In genomic region chr12:38123566-38124246, GRCh38 we compare ENCODE assay signal across 17 cellular contexts.
"Had no signal": no experiment of that assay in that cellular context is flagged by ENCODE, and none has a peak within 500 bp of the region (broad histone marks: within the 10 kb centered on the region; RNA-seq: fewer than 3 reads in every experiment).

No MANE protein-coding gene starts in this region.

- H3K27me3 ChIP-seq: cardiac muscle cell, neutrophil, tibial nerve had no signal

- H3K27ac ChIP-seq: cardiac muscle cell, neutrophil, tibial nerve had no signal

- DNase-seq: activated CD4-positive, alpha-beta T cell treated with anti-CD3 and anti-CD28 coated beads, Interleukin-2, amount 50 U/mL, for 1 hour; activated CD4-positive, CD25-positive, alpha-beta regulatory T cell treated with anti-CD3 and anti-CD28 coated beads, Interleukin-2, amount 50 U/mL, for 72 hours; activated gamma-delta T cell treated with Interleukin-2 at 50 U/mL for 16 hours; activated naive CD8-positive, alpha-beta T cell treated with anti-CD3 and anti-CD28 coated beads for 36 hours; amniotic stem cell; effector CD8-positive, alpha-beta T cell; foreskin fibroblast; retina; stimulated activated CD4-positive, alpha-beta T cell treated with anti-CD3 and anti-CD28 coated beads, Interleukin-1b, Interleukin-23, amount 100 ng/mL, for 48 hours; stimulated activated naive CD4-positive, alpha-beta T cell treated with Interleukin-2 at 50 U/mL for 16 hours; T1000 had no signal

- H3K9me3 ChIP-seq: neutrophil had no signal

- ATAC-seq: natural killer cell treated with Interleukin-12 subunit alpha and Interleukin-12 subunit beta and Interleukin-15 and Interleukin-18, amount 100 ng/mL, for 72 hours had no signal

- H3K4me1 ChIP-seq: tibial nerve had no signal

- H3K36me3 Mint-ChIP-seq: activated naive CD8-positive, alpha-beta T cell treated with anti-CD3 and anti-CD28 coated beads for 36 hours had no signal

- H3K9me3 Mint-ChIP-seq: activated naive CD8-positive, alpha-beta T cell treated with anti-CD3 and anti-CD28 coated beads for 36 hours had no signal

- H3K4me3 ChIP-seq: cardiac muscle cell, lung, tibial nerve had no signal

- H3K4me3 Mint-ChIP-seq: activated naive CD8-positive, alpha-beta T cell treated with anti-CD3 and anti-CD28 coated beads for 36 hours; dendritic cell treated with granulocyte-macrophage colony-stimulating factor and Interleukin-4, amounts not matched to agents 40 ng/mL and 50 ng/mL, for 4 days; natural killer cell treated with Interleukin-12 subunit alpha and Interleukin-12 subunit beta and Interleukin-15 and Interleukin-18, amount 100 ng/mL, for 72 hours had no signal

- H3K36me3 ChIP-seq: cardiac muscle cell, neutrophil, tibial nerve had no signal

- H3K27ac Mint-ChIP-seq: activated naive CD8-positive, alpha-beta T cell treated with anti-CD3 and anti-CD28 coated beads for 36 hours; dendritic cell treated with granulocyte-macrophage colony-stimulating factor and Interleukin-4, amounts not matched to agents 40 ng/mL and 50 ng/mL, for 4 days; natural killer cell treated with Interleukin-12 subunit alpha and Interleukin-12 subunit beta and Interleukin-15 and Interleukin-18, amount 100 ng/mL, for 72 hours had no signal

- H3K27me3 Mint-ChIP-seq: dendritic cell treated with granulocyte-macrophage colony-stimulating factor and Interleukin-4, amounts not matched to agents 40 ng/mL and 50 ng/mL, for 4 days; natural killer cell treated with Interleukin-12 subunit alpha and Interleukin-12 subunit beta and Interleukin-15 and Interleukin-18, amount 100 ng/mL, for 72 hours had no signal
